In the genomic region with DNA sequence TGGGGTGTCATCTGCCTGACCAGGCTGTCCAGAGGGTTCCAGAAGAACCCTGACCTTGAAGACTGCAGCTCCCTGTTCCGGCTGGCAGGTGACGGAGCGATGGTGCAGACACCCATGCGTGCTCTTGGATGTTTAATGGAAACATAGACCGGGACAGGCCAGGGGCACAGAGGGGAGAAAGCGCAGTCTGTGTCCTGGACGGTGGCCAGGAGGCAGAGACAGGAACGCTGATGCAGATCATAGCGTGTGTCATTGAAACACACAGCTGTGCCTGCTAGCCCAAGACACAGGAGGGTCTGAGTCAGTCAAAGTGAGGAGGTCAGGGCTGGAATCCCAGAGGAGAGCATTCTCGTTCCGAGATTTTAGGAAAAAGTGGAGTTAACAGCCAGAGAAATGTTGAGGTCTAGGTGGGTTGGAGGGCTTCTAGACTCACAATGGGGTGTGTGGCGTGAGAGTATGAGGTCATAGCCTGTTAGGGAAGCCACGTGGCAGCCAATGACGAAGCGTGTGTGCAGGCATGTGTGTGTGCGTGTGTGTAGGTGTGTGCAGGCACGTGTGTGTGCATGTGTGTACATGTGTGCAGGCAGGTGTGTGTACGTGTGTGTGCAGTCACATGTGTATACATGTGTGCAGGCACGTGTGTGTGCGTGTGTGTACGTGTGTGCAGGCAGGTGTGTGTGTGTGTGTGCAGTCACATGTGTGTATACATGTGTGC, we compare ENCODE assay signal across 1 cellular context.
TF ChIP-seq lines count a peak whose summit lies in the region.

No MANE protein-coding gene starts in this region.

TF ChIP-seq in IMR-90, 13 proteins besides CTCF, POLR2A, EP300 and RAD21:
- TF ChIP-seq NFE2L2 (IDR thresholded peaks at IDR 0.05; ENCODE audit: low read depth, low read length) (no peak), BHLHE40 (IDR thresholded peaks at IDR 0.05; ENCODE audit: low read depth, low read length) (no peak), RCOR1 (IDR thresholded peaks at IDR 0.05; ENCODE audit: insufficient replicate concordance, low read length) (no peak), CHD1 (IDR thresholded peaks at IDR 0.05; ENCODE audit: low read depth, low read length) (no peak), MXI1 (IDR thresholded peaks at IDR 0.05; ENCODE audit: borderline replicate concordance, low read depth, low read length) (no peak)
